In genomic region chr20:49608752-49609670, GRCh38 we compare ENCODE assay signal across 8 cellular contexts. TPM values are rescaled to one million over a fixed set of nuclear protein-coding genes. Genes with fewer than 3 reads are reported as not detected.
DNase-seq lines count a peak whose midpoint lies in the region; ATAC-seq and TF ChIP-seq lines count a peak whose summit lies in the region.

No MANE protein-coding gene starts in this region.

- intact Hi-C loops in Calu3 (cut with micrococcal nuclease; ENCODE audit: unreplicated experiment), result loop anchor here (1.0 to 2.0 kb wide), 2 partner anchors 68 to 278 kb away; no protein-coding TSS in a partner anchor
- intact Hi-C loops in activated CD4-positive, alpha-beta T cell treated with anti-CD3 and anti-CD28 coated beads for 36 hours (cut with DNase I, micrococcal nuclease), result loop anchor here (1.0 to 5.0 kb wide), 3 partner anchors 68 to 275 kb away; partner anchors contain the start of gene KCNB1 (in 1 of the 2)

- BruUV-seq in Calu3 (replicated peaks; lab: Mats Ljungman, UMichigan), result no TSS peak

- no peaks in the 10 kb centered on the region for H3K27me3 ChIP-seq in liver (ENCODE audit: control insufficient read depth in 4 of 4, insufficient read depth in 4 of 4, low read length in 3 of 4)

- H3K36me3 ChIP-seq in liver (ENCODE audit: control insufficient read depth in 4 of 4, insufficient read depth in 3 of 4, low read depth in 1 of 4, low read length in 3 of 4), result no peaks in the 10 kb centered on the region

- 7% methylated on average over 17 of the region's 17 CpGs for WGBS in liver

- H3K9me3 ChIP-seq in liver (ENCODE audit: control insufficient read depth in 4 of 4, low read length in 3 of 4), result no peaks in the 10 kb centered on the region

- CTCF ChIA-PET in Calu3 (lab: Charles Lee), result interaction anchor here (0.7 to 6.1 kb wide), 21 partner anchors 13 to 280 kb away, joined by 3 to 184 read pairs (median 3); partner anchors contain the start of gene SLC9A8
- CTCF ChIA-PET in HEK293T (lab: Yijun Ruan, JAX), result interaction anchor here (0.5 to 1.9 kb wide), 17 partner anchors 15 to 279 kb away, joined by 3 to 21 read pairs (median 4); no protein-coding TSS in a partner anchor
- CTCF ChIA-PET in activated CD4-positive, alpha-beta T cell treated with anti-CD3 and anti-CD28 coated beads for 36 hours (lab: Charles Lee), result interaction anchor here (0.6 to 4.5 kb wide), 45 partner anchors 9 to 462 kb away, joined by 3 to 145 read pairs (median 4); no protein-coding TSS in a partner anchor

- ATAC-seq in activated CD4-positive, alpha-beta T cell treated with anti-CD3 and anti-CD28 coated beads for 36 hours, result peak; percentile 72
- no peak for ATAC-seq in GM18909 (IDR thresholded peaks at IDR 0.05; ENCODE audit: poor library complexity, unreplicated experiment)

- TF ChIP-seq RAD21 in liver (IDR thresholded peaks at IDR 0.05), result peak; percentile 100

- peaks cover 11% of the 10 kb centered on the region for H3K27me3 Mint-ChIP-seq in Calu3 (ENCODE audit: unreplicated experiment)
- H3K27me3 Mint-ChIP-seq in activated CD4-positive, alpha-beta T cell treated with anti-CD3 and anti-CD28 coated beads for 36 hours, result peaks cover 16% of the 10 kb centered on the region

- no peak overlapping the region for H3K4me3 ChIP-seq in liver (ENCODE audit: low read depth in 1 of 3, low read length in 3 of 3)

- peaks cover 4% of the 10 kb centered on the region for H3K36me3 Mint-ChIP-seq in Calu3 (ENCODE audit: insufficient read depth, unreplicated experiment)
- H3K36me3 Mint-ChIP-seq in activated CD4-positive, alpha-beta T cell treated with anti-CD3 and anti-CD28 coated beads for 36 hours (ENCODE audit: low read depth), result no peaks in the 10 kb centered on the region

- POLR2A ChIA-PET in HEK293T (lab: Yijun Ruan, JAX), result interaction anchor here (0.7 kb wide), 1 partner anchor 67 kb away, joined by 4 read pairs; no protein-coding TSS in a partner anchor
- POLR2A ChIA-PET in activated CD4-positive, alpha-beta T cell treated with anti-CD3 and anti-CD28 coated beads for 36 hours (lab: Charles Lee), result no interaction called here

- H3K4me1 Mint-ChIP-seq in Calu3 (ENCODE audit: low read depth, unreplicated experiment), result peaks cover 59% of the 10 kb centered on the region
- H3K4me1 Mint-ChIP-seq in activated CD4-positive, alpha-beta T cell treated with anti-CD3 and anti-CD28 coated beads for 36 hours, result peaks cover 15% of the 10 kb centered on the region

- H3K9ac ChIP-seq in liver (ENCODE audit: low read depth in 1 of 2, low read length in 2 of 2), result no peak overlapping the region

- peak; percentile 100 for TF ChIP-seq CTCF in Calu3 (IDR thresholded peaks at IDR 0.05; ENCODE audit: unreplicated experiment)
- peak; percentile 96 for TF ChIP-seq CTCF in liver (IDR thresholded peaks at IDR 0.05; ENCODE audit: low read depth, low read length, missing input control)

- H3K27ac ChIP-seq in liver (ENCODE audit: low read depth in 1 of 2, low read length in 2 of 2), result no peak overlapping the region

- peak; percentile 91 for DNase-seq in Calu3
- peak; percentile 78 for DNase-seq in HEK293T (ENCODE audit: extremely low spot score)
- peak; percentile 79 for DNase-seq in NCI-H2196 (lab: John Stamatoyannopoulos, UW; ENCODE audit: unreplicated experiment)
- peak; percentile 88 for DNase-seq in activated CD4-positive, alpha-beta T cell treated with anti-CD3 and anti-CD28 coated beads for 36 hours
- DNase-seq in cerebellar cortex (ENCODE audit: low spot score), result peak; percentile 76
- DNase-seq in stimulated activated CD4-positive, alpha-beta T cell treated with anti-CD3 and anti-CD28 coated beads, TNF-alpha, amount 100 ng/mL, for 48 hours (ENCODE audit: low read depth in 3 of 3), result peak; percentile 61 to 69 (median 63)

- peak overlapping the region; percentile 22 for H3K27ac Mint-ChIP-seq in Calu3 (ENCODE audit: unreplicated experiment)
- no peak overlapping the region for H3K27ac Mint-ChIP-seq in activated CD4-positive, alpha-beta T cell treated with anti-CD3 and anti-CD28 coated beads for 36 hours

- H3K4me1 ChIP-seq in liver (ENCODE audit: control insufficient read depth in 4 of 4, insufficient read depth in 4 of 4, low read length in 3 of 4), result peaks cover 5 to 22% (median 14%) of the 10 kb centered on the region in 4 donors

- peak overlapping the region; percentile 42 for H3K4me3 Mint-ChIP-seq in Calu3 (ENCODE audit: low read depth, unreplicated experiment)
- no peak overlapping the region for H3K4me3 Mint-ChIP-seq in activated CD4-positive, alpha-beta T cell treated with anti-CD3 and anti-CD28 coated beads for 36 hours

- H3K9me3 Mint-ChIP-seq in Calu3 (ENCODE audit: low read depth, unreplicated experiment), result no peaks in the 10 kb centered on the region
- H3K9me3 Mint-ChIP-seq in activated CD4-positive, alpha-beta T cell treated with anti-CD3 and anti-CD28 coated beads for 36 hours (ENCODE audit: low read depth), result no peaks in the 10 kb centered on the region

TF ChIP-seq in HEK293T, 16 proteins besides CTCF, POLR2A, EP300 and RAD21:
- TF ChIP-seq CTBP1 (IDR thresholded peaks at IDR 0.05; ENCODE audit: borderline replicate concordance) (no peak), ELF4 (IDR thresholded peaks at IDR 0.05) (no peak), TARDBP (IDR thresholded peaks at IDR 0.05) (no peak), ZNF384 (IDR thresholded peaks at IDR 0.05) (no peak), PKNOX1 (IDR thresholded peaks at IDR 0.05) (no peak), SP1 (IDR thresholded peaks at IDR 0.05) (no peak), L3MBTL2 (conservative IDR thresholded peaks at IDR 0.05) (no peak), FOXM1 (IDR thresholded peaks at IDR 0.05; ENCODE audit: borderline replicate concordance) (no peak), FOXA1 (IDR thresholded peaks at IDR 0.05) (no peak), FOXK2 (IDR thresholded peaks at IDR 0.05) (no peak), NFRKB (IDR thresholded peaks at IDR 0.05) (no peak), SUZ12 (IDR thresholded peaks at IDR 0.05) (no peak)

TF ChIP-seq in liver, 16 proteins besides CTCF, POLR2A, EP300 and RAD21:
- TF ChIP-seq YY1 (IDR thresholded peaks at IDR 0.05), result no peak
- TF ChIP-seq FOXA2 (IDR thresholded peaks at IDR 0.05), result no peak
- TF ChIP-seq RXRA (IDR thresholded peaks at IDR 0.05), result peak; percentile 27 to 33
- TF ChIP-seq SP1 (IDR thresholded peaks at IDR 0.05), result no peak
- TF ChIP-seq MAX (IDR thresholded peaks at IDR 0.05), result no peak
TF ChIP-seq in liver: peak in this region for 1.

RNA-seq across cellular contexts. Expression of gene PTGIS, which starts 41.1 kb away (rescaled TPM):
- total RNA-seq in Calu3 (2022) (0.26 and 0.29 TPM in 2 replicates), liver (1 to 10 TPM; 2.4 to 6.3 TPM)
- total RNA-seq in activated CD4-positive, alpha-beta T cell treated with anti-CD3 and anti-CD28 coated beads for 36 hours, result under 1 TPM; 0.21 to 0.43 TPM
- 1 to 10 TPM; 2.2 to 5.2 TPM for polyA plus RNA-seq in liver
